In the genomic region with DNA sequence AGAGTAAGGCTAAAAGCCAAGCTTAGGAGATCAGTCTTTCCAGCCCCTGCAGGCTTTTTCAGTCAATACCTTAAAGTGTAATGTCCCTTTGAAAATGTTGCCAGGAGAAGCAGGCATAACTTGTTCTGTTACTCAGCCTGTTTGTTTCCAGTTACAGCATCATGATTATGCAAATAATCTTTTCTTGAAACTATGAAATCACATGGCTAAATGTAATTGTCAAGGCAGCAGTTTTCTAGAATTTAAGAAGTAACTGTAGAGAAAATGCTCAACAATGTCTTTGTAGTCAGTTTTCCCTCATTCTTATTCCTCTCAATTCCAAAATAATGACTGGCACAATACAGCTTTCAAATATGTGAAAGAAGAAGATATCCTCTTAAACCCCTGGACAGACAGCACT, we compare ENCODE assay signal across 11 cellular contexts. TPM values are rescaled to one million over a fixed set of nuclear protein-coding genes. Genes with fewer than 3 reads are reported as not detected.
DNase-seq lines count a peak whose midpoint lies in the region; ATAC-seq and TF ChIP-seq lines count a peak whose summit lies in the region.
"Had no signal": no experiment of that assay in that cellular context is flagged by ENCODE, and none has a peak within 500 bp of the region (broad histone marks: within the 10 kb centered on the region; RNA-seq: fewer than 3 reads in every experiment).

No MANE protein-coding gene starts in this region.

- H3K27me3 ChIP-seq in foreskin keratinocyte (no peaks in the 10 kb centered on the region), upper lobe of right lung (no peaks in the 10 kb centered on the region)
- H3K27me3 ChIP-seq: esophagus muscularis mucosa had no signal

- intact Hi-C loops in activated naive CD4-positive, alpha-beta T cell treated with anti-CD3 and anti-CD28 coated beads for 36 hours (cut with micrococcal nuclease) = no loop called here
- intact Hi-C loops in upper lobe of right lung (cut with DNase I) = no loop called here

- no peaks in the 10 kb centered on the region for H3K36me3 ChIP-seq in upper lobe of right lung
- H3K36me3 ChIP-seq: esophagus muscularis mucosa, left ventricle myocardium inferior had no signal

- H3K27me3 Mint-ChIP-seq in activated naive CD4-positive, alpha-beta T cell treated with anti-CD3 and anti-CD28 coated beads for 36 hours (ENCODE audit: low read depth) = no peaks in the 10 kb centered on the region

- no peaks in the 10 kb centered on the region for H3K36me3 Mint-ChIP-seq in activated naive CD4-positive, alpha-beta T cell treated with anti-CD3 and anti-CD28 coated beads for 36 hours (ENCODE audit: low read depth)

- TF ChIP-seq CTCF in VCaP (conservative IDR thresholded peaks at IDR 0.05) = no peak
- no peak for TF ChIP-seq CTCF in foreskin keratinocyte (conservative IDR thresholded peaks at IDR 0.05)
- TF ChIP-seq CTCF in upper lobe of right lung (IDR thresholded peaks at IDR 0.05) = no peak

- DNase-seq in activated naive CD4-positive, alpha-beta T cell treated with anti-CD3 and anti-CD28 coated beads for 36 hours = no peak
- no peak for DNase-seq in activated naive CD4-positive, alpha-beta T cell treated with Interleukin-2 at 50 U/mL for 16 hours
- DNase-seq in foreskin keratinocyte = peak in 1 of 2 donors; percentile 56
- DNase-seq in upper lobe of right lung = no peak
- no peak for DNase-seq in NCI-H1417 (lab: John Stamatoyannopoulos, UW)
- no peak for DNase-seq in NOMO-1 treated with dmso at 0.1 percent for 144 hours (lab: John Stamatoyannopoulos, UW; ENCODE audit: unreplicated experiment)
- DNase-seq in RPMI8226 = no peak
- DNase-seq: left ventricle myocardium inferior; stimulated activated naive CD4-positive, alpha-beta T cell treated with Interleukin-2 at 50 U/mL for 16 hours had no signal

- peak overlapping the region; percentile 94 for H3K27ac ChIP-seq in VCaP
- no peak overlapping the region for H3K27ac ChIP-seq in foreskin keratinocyte
- H3K27ac ChIP-seq in upper lobe of right lung = peak overlapping the region; percentile 61
- H3K27ac ChIP-seq: esophagus muscularis mucosa, left ventricle myocardium inferior had no signal

- CTCF ChIA-PET in activated naive CD4-positive, alpha-beta T cell treated with anti-CD3 and anti-CD28 coated beads for 36 hours (lab: Charles Lee) = interaction anchor here (0.6 kb wide), 1 partner anchor 55 kb away, joined by 3 read pairs; no protein-coding TSS in a partner anchor

- H3K4me3 Mint-ChIP-seq in activated naive CD4-positive, alpha-beta T cell treated with anti-CD3 and anti-CD28 coated beads for 36 hours = peak overlapping the region; percentile 54

- ATAC-seq in foreskin keratinocyte = peak; percentile 27
- ATAC-seq in upper lobe of right lung = no peak

- H3K27ac Mint-ChIP-seq in activated naive CD4-positive, alpha-beta T cell treated with anti-CD3 and anti-CD28 coated beads for 36 hours = peak overlapping the region; percentile 50

- no peaks in the 10 kb centered on the region for H3K9me3 ChIP-seq in upper lobe of right lung
- H3K9me3 ChIP-seq: esophagus muscularis mucosa, left ventricle myocardium inferior had no signal

- H3K4me3 ChIP-seq in upper lobe of right lung = no peak overlapping the region
- H3K4me3 ChIP-seq: left ventricle myocardium inferior had no signal

- peaks cover 34% of the 10 kb centered on the region for H3K4me1 Mint-ChIP-seq in activated naive CD4-positive, alpha-beta T cell treated with anti-CD3 and anti-CD28 coated beads for 36 hours (ENCODE audit: low read depth)

- H3K9me3 Mint-ChIP-seq in activated naive CD4-positive, alpha-beta T cell treated with anti-CD3 and anti-CD28 coated beads for 36 hours = no peaks in the 10 kb centered on the region

- H3K4me1 ChIP-seq in foreskin keratinocyte (peaks cover 6% of the 10 kb centered on the region), upper lobe of right lung (peaks cover 29% of the 10 kb centered on the region)

RNA-seq across cellular contexts. Expression of a gene that starts 1.9 kb away (rescaled TPM):
- 10 to 100 TPM; 19.0 to 20.0 TPM for total RNA-seq in activated naive CD4-positive, alpha-beta T cell treated with anti-CD3 and anti-CD28 coated beads for 36 hours
- total RNA-seq in foreskin keratinocyte = 21.6 and 25.8 TPM in 2 replicates
- 10.6 and 10.7 TPM in 2 replicates for polyA plus RNA-seq in foreskin keratinocyte
- 39.3 TPM for total RNA-seq in upper lobe of right lung

RNA-seq across cellular contexts. Expression of a gene that starts 8.9 kb away (rescaled TPM):
- total RNA-seq in activated naive CD4-positive, alpha-beta T cell treated with anti-CD3 and anti-CD28 coated beads for 36 hours = 100 to 1,000 TPM; 126 to 128 TPM
- total RNA-seq in foreskin keratinocyte (12.4 TPM in 2 replicates), upper lobe of right lung (50.0 TPM)
- 3.7 and 4.0 TPM in 2 replicates for polyA plus RNA-seq in foreskin keratinocyte
